13 cellular contexts compared by ENCODE assay signal in the genomic region with DNA sequence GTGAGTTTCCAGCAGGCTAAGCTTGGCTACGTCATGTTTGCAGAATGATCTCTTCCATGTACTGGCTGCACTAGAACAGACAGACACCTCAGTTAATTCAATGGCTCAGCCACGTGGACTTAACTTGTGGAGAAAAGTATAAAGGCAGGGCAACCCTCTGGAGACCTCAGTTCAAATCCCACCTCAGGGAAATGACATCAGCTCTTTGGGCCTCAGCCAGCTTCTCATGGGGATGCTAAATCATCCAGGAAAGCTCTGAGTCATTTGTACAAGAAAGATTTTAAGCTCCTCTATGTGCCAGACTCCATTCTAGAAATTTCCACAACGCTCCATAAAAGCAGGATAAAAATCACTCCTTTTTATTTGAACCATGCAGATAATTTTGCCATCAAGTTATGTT.
DNase-seq lines count a peak whose midpoint lies in the region; FAIRE-seq and TF ChIP-seq lines count a peak whose summit lies in the region.
"Had no signal": no experiment of that assay in that cellular context is flagged by ENCODE, and none has a peak within 500 bp of the region (broad histone marks: within the 10 kb centered on the region; RNA-seq: fewer than 3 reads in every experiment).

No MANE protein-coding gene starts in this region.

- no peak for FAIRE-seq in kidney (lab: Jason Lieb, UNC)

- peak overlapping the region; percentile 52 for H3K27ac ChIP-seq in WERI-Rb-1
- peak overlapping the region; percentile 18 for H3K27ac ChIP-seq in hepatocyte
- no peak overlapping the region for H3K27ac ChIP-seq in kidney (ENCODE audit: low read depth in 2 of 2, low read length in 2 of 2)
- H3K27ac ChIP-seq: KMS-11, ovary had no signal

- H4K20me1 ChIP-seq in hepatocyte (ENCODE audit: insufficient read depth, poor library complexity, severe bottlenecking), result no peaks in the 10 kb centered on the region

- H3K4me2 ChIP-seq in hepatocyte, result no peak overlapping the region
- H3K4me2 ChIP-seq: KMS-11 had no signal

- H3K9me2 ChIP-seq in hepatocyte (replicated peaks; ENCODE audit: insufficient read depth), result no peaks in the 10 kb centered on the region

- intact Hi-C loops in kidney (cut with DNase I), result no loop called here

- H3K27me3 ChIP-seq in WERI-Rb-1 (ENCODE audit: insufficient read depth, low read depth, severe bottlenecking) (no peaks in the 10 kb centered on the region), hepatocyte (no peaks in the 10 kb centered on the region)
- H3K27me3 ChIP-seq: ovary had no signal

- H3K36me3 ChIP-seq in WERI-Rb-1 (no peaks in the 10 kb centered on the region), hepatocyte (replicated peaks; ENCODE audit: insufficient read depth, low read depth) (no peaks in the 10 kb centered on the region), kidney (ENCODE audit: control insufficient read depth in 1 of 2, insufficient read depth in 2 of 2, low read length in 2 of 2) (no peaks in the 10 kb centered on the region)
- H3K36me3 ChIP-seq: ovary had no signal

- H3K9me3 ChIP-seq in WERI-Rb-1 (ENCODE audit: severe bottlenecking), result no peaks in the 10 kb centered on the region
- H3K9me3 ChIP-seq in hepatocyte (ENCODE audit: low read depth), result no peaks in the 10 kb centered on the region
- no peaks in the 10 kb centered on the region for H3K9me3 ChIP-seq in kidney (ENCODE audit: control insufficient read depth in 1 of 2, low read length in 2 of 2)
- H3K9me3 ChIP-seq: ovary had no signal

- TF ChIP-seq CTCF in AG10803 (conservative IDR thresholded peaks at IDR 0.05; ENCODE audit: low read length) (no peak), WERI-Rb-1 (IDR thresholded peaks at IDR 0.05; ENCODE audit: low read depth, low read length) (no peak), hepatocyte (IDR thresholded peaks at IDR 0.05; ENCODE audit: poor library complexity) (no peak), kidney (IDR thresholded peaks at IDR 0.05; ENCODE audit: borderline replicate concordance, extremely low read depth, insufficient read depth) (no peak)

- H3K9ac ChIP-seq in kidney (ENCODE audit: low read length in 2 of 2), result no peak overlapping the region
- H3K9ac ChIP-seq: KMS-11 had no signal

- no peaks in the 10 kb centered on the region for H3K79me2 ChIP-seq in hepatocyte

- H3K4me1 ChIP-seq in hepatocyte (ENCODE audit: insufficient read depth), result peaks cover 6% of the 10 kb centered on the region
- H3K4me1 ChIP-seq in kidney (ENCODE audit: control insufficient read depth in 1 of 2, insufficient read depth in 1 of 2, low read depth in 1 of 2, low read length in 2 of 2), result no peaks in the 10 kb centered on the region

- DNase-seq in AG10803 (ENCODE audit: low read depth), result peak; percentile 35
- DNase-seq in HPDE6-E6E7 (ENCODE audit: extremely low spot score), result peak; percentile 52
- DNase-seq in WERI-Rb-1, result peak; percentile 48
- peak; percentile 68 for DNase-seq in hepatocyte (ENCODE audit: low spot score)
- DNase-seq in kidney, result no peak
- DNase-seq in activated naive CD4-positive, alpha-beta T cell treated with Interleukin-2 at 50 U/mL for 16 hours, result no peak
- no peak for DNase-seq in activated naive CD4-positive, alpha-beta T cell (lab: John Stamatoyannopoulos, UW)
- DNase-seq in SKM-1 (lab: John Stamatoyannopoulos, UW; ENCODE audit: unreplicated experiment), result no peak
- DNase-seq: activated CD4-positive, alpha-beta T cell treated with anti-CD3 and anti-CD28 coated beads, Interleukin-2, amount 50 U/mL, for 48 hours; Calu3; caudate nucleus; ovary had no signal

- H3K4me3 ChIP-seq in AG10803 (ENCODE audit: low read length), result no peak overlapping the region
- H3K4me3 ChIP-seq in WERI-Rb-1 (ENCODE audit: low read depth, low read length), result no peak overlapping the region
- H3K4me3 ChIP-seq in hepatocyte, result no peak overlapping the region
- H3K4me3 ChIP-seq in kidney (ENCODE audit: low read length in 2 of 2), result no peak overlapping the region
- H3K4me3 ChIP-seq: ovary had no signal

- H2AFZ ChIP-seq in hepatocyte, result no peak overlapping the region

- 72% methylated on average over 3 of the region's 3 CpGs for WGBS in hepatocyte (ENCODE audit: low lambda C conversion rate, missing lambda C conversion rate)

Comparison
In these comparisons a context has a peak if more than half of its experiments do, and no peak if none do; other contexts are left out.
1. DNase-seq: peak in AG10803 (single experiment), HPDE6-E6E7 (single experiment), WERI-Rb-1 (single experiment) and hepatocyte (single experiment); none in kidney (single experiment), activated naive CD4-positive, alpha-beta T cell treated with Interleukin-2 at 50 U/mL for 16 hours (single experiment), activated naive CD4-positive, alpha-beta T cell (0 of 4) and SKM-1 (single experiment).
2. H3K27ac ChIP-seq: peak in WERI-Rb-1 (single experiment) and hepatocyte (single experiment); none in kidney (0 of 2).